ENCODE assay signal across 19 cellular contexts in the genomic region with DNA sequence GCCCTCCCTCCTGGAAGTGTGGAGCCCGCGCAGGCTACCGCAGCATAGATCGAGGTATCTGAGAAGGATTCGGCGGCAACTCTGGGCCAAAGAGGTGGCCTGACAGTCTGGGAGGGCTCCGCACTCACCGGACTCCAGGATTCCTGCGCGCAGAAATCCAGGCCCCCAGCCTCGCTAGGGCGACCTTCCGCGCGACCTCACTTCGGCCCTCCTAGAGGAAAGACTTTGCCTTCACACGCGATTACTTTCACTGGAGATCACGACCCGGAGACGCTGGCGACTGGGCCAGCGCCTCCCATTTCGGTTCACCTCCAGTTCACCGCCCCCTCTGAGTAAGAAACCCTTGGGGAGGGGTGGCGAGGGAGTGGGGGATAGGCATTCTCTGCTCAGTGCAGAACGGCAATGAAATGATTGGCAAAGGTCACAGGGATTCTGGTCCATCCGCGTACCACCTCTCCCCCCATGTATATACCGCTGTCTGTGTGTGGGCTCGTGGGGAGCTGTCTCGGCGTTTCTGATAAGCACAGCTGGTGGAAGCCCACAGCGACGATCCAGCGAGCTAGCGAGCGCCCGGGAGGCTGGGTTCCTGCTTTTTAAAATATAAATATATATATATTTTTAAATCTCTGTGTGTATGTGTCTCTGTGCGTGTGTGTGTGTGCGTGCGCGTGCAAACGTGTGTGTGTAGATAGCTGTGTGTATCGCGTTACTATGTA. TPM values are rescaled to one million over a fixed set of nuclear protein-coding genes. Genes with fewer than 3 reads are reported as not detected.
DNase-seq lines count a peak whose midpoint lies in the region; ATAC-seq and TF ChIP-seq lines count a peak whose summit lies in the region.
"Had no signal": no experiment of that assay in that cellular context is flagged by ENCODE, and none has a peak within 500 bp of the region (broad histone marks: within the 10 kb centered on the region; RNA-seq: fewer than 3 reads in every experiment).

No MANE protein-coding gene starts in this region.

- H3K9ac ChIP-seq in HUES6 (ENCODE audit: low read length) (no peak overlapping the region), rectal smooth muscle tissue (ENCODE audit: low read length) (peak overlapping the region; percentile 4)

- H3K9me3 ChIP-seq in HUES6 (ENCODE audit: control insufficient read depth, insufficient read depth, low read depth, low read length): no peaks in the 10 kb centered on the region
- H3K9me3 ChIP-seq in CD4-positive, alpha-beta T cell (ENCODE audit: control insufficient read depth, low read length): no peaks in the 10 kb centered on the region
- H3K9me3 ChIP-seq: Peyer's patch, tibial nerve had no signal

- POLR2A ChIA-PET in CD4-positive, alpha-beta T cell (lab: Charles Lee): no interaction called here
- POLR2A ChIA-PET in activated CD4-positive, alpha-beta memory T cell treated with anti-CD3 and anti-CD28 coated beads, Interleukin-2, amount 10 ng/mL, durations not matched to agents 7 days and 5 days (lab: Charles Lee): no interaction called here

- peak overlapping the region; percentile 64 for H3K4me3 ChIP-seq in HUES6 (ENCODE audit: low read depth, low read length)
- H3K4me3 ChIP-seq in astrocyte of the spinal cord (ENCODE audit: low read depth, low read length): peak overlapping the region; percentile 48
- H3K4me3 ChIP-seq in rectal smooth muscle tissue (ENCODE audit: low read length): peak overlapping the region; percentile 36
- H3K4me3 ChIP-seq: Peyer's patch had no signal

- H3K4me1 ChIP-seq in HUES6 (ENCODE audit: control insufficient read depth, insufficient read depth, low read length): peaks cover 32% of the 10 kb centered on the region
- H3K4me1 ChIP-seq in rectal smooth muscle tissue (ENCODE audit: control insufficient read depth, insufficient read depth, low read length): no peaks in the 10 kb centered on the region
- H3K4me1 ChIP-seq: foreskin keratinocyte, Peyer's patch had no signal

- no peak overlapping the region for H3K27ac Mint-ChIP-seq in CD4-positive, alpha-beta T cell
- H3K27ac Mint-ChIP-seq in activated CD4-positive, alpha-beta memory T cell treated with anti-CD3 and anti-CD28 coated beads, Interleukin-2, amount 10 ng/mL, durations not matched to agents 7 days and 5 days: no peak overlapping the region
- H3K27ac Mint-ChIP-seq: activated CD4-positive, alpha-beta T cell treated with anti-CD3 and anti-CD28 coated beads, Interleukin-2, amount 10 ng/mL, durations not matched to agents 7 days and 5 days; activated naive CD4-positive, alpha-beta T cell treated with anti-CD3 and anti-CD28 coated beads for 36 hours; B cell had no signal

- ATAC-seq in CD4-positive, alpha-beta T cell (ENCODE audit: poor library complexity): no peak
- ATAC-seq: foreskin keratinocyte had no signal

- in situ Hi-C loops in astrocyte of the spinal cord (cut with HindIII; ENCODE audit: low sequenced_read_pairs): no loop called here

- peaks cover 46% of the 10 kb centered on the region for H3K27me3 Mint-ChIP-seq in CD4-positive, alpha-beta T cell
- peaks cover 56% of the 10 kb centered on the region for H3K27me3 Mint-ChIP-seq in activated CD4-positive, alpha-beta memory T cell treated with anti-CD3 and anti-CD28 coated beads, Interleukin-2, amount 10 ng/mL, durations not matched to agents 7 days and 5 days

- no peak for TF ChIP-seq CTCF in astrocyte of the spinal cord (IDR thresholded peaks at IDR 0.05; ENCODE audit: low read depth, low read length)
- TF ChIP-seq CTCF in CD4-positive, alpha-beta T cell (IDR thresholded peaks at IDR 0.05): no peak

- no peaks in the 10 kb centered on the region for H3K9me3 Mint-ChIP-seq in CD4-positive, alpha-beta T cell
- H3K9me3 Mint-ChIP-seq in activated CD4-positive, alpha-beta memory T cell treated with anti-CD3 and anti-CD28 coated beads, Interleukin-2, amount 10 ng/mL, durations not matched to agents 7 days and 5 days: no peaks in the 10 kb centered on the region
- H3K9me3 Mint-ChIP-seq: activated CD4-positive, alpha-beta T cell treated with anti-CD3 and anti-CD28 coated beads, Interleukin-2, amount 10 ng/mL, durations not matched to agents 7 days and 5 days; activated naive CD4-positive, alpha-beta T cell treated with anti-CD3 and anti-CD28 coated beads for 36 hours had no signal

- H3K4me1 Mint-ChIP-seq in CD4-positive, alpha-beta T cell (ENCODE audit: low read depth): peaks cover 4% of the 10 kb centered on the region
- peaks cover 2% of the 10 kb centered on the region for H3K4me1 Mint-ChIP-seq in activated CD4-positive, alpha-beta memory T cell treated with anti-CD3 and anti-CD28 coated beads, Interleukin-2, amount 10 ng/mL, durations not matched to agents 7 days and 5 days
- H3K4me1 Mint-ChIP-seq: activated CD4-positive, alpha-beta T cell treated with anti-CD3 and anti-CD28 coated beads, Interleukin-2, amount 10 ng/mL, durations not matched to agents 7 days and 5 days had no signal

- DNase-seq in astrocyte of the spinal cord (ENCODE audit: low read depth, low spot score) (peak; percentile 38), islet precursor cell (peak; percentile 58), cortex of kidney (lab: John Stamatoyannopoulos, UW) (no peak)
- no peak for DNase-seq in CD4-positive, alpha-beta T cell
- no peak for DNase-seq in effector CD4-positive, alpha-beta T cell
- DNase-seq in activated CD4-positive, alpha-beta memory T cell treated with anti-CD3 and anti-CD28 coated beads, Interleukin-2, amount 10 ng/mL, durations not matched to agents 7 days and 5 days: no peak
- DNase-seq: activated CD4-positive, alpha-beta T cell treated with anti-CD3 and anti-CD28 coated beads, Interleukin-2, amount 10 ng/mL, durations not matched to agents 7 days and 5 days; activated naive CD4-positive, alpha-beta T cell treated with anti-CD3 and anti-CD28 coated beads for 36 hours; foreskin keratinocyte; NCI-H2081; NCI-H526; Peyer's patch; small intestine had no signal

- intact Hi-C loops in CD4-positive, alpha-beta T cell (cut with DNase I, micrococcal nuclease): no loop called here

- peaks cover 67% of the 10 kb centered on the region for H3K27me3 ChIP-seq in HUES6 (ENCODE audit: control insufficient read depth, insufficient read depth, low read length)
- H3K27me3 ChIP-seq in rectal smooth muscle tissue (ENCODE audit: control insufficient read depth, insufficient read depth, low read length): peaks cover 16% of the 10 kb centered on the region
- H3K27me3 ChIP-seq in CD4-positive, alpha-beta T cell (ENCODE audit: control insufficient read depth, insufficient read depth, low read length): peaks cover 43% of the 10 kb centered on the region
- H3K27me3 ChIP-seq: Peyer's patch had no signal

- H3K36me3 Mint-ChIP-seq in CD4-positive, alpha-beta T cell (ENCODE audit: low read depth): no peaks in the 10 kb centered on the region
- peaks cover 2% of the 10 kb centered on the region for H3K36me3 Mint-ChIP-seq in activated CD4-positive, alpha-beta memory T cell treated with anti-CD3 and anti-CD28 coated beads, Interleukin-2, amount 10 ng/mL, durations not matched to agents 7 days and 5 days (ENCODE audit: low read depth)

- CTCF ChIA-PET in CD4-positive, alpha-beta T cell (lab: Charles Lee): no interaction called here
- CTCF ChIA-PET in activated CD4-positive, alpha-beta memory T cell treated with anti-CD3 and anti-CD28 coated beads, Interleukin-2, amount 10 ng/mL, durations not matched to agents 7 days and 5 days (lab: Charles Lee): no interaction called here

- H3K27ac ChIP-seq in HUES6 (ENCODE audit: low read depth, low read length) (no peak overlapping the region), rectal smooth muscle tissue (ENCODE audit: low read depth, low read length) (peak overlapping the region; percentile 45)
- H3K27ac ChIP-seq in CD4-positive, alpha-beta T cell (ENCODE audit: low read depth, low read length): no peak overlapping the region
- H3K27ac ChIP-seq: foreskin keratinocyte, Peyer's patch, tibial nerve had no signal

- no peaks in the 10 kb centered on the region for H3K36me3 ChIP-seq in HUES6 (ENCODE audit: control insufficient read depth, insufficient read depth, low read length)
- H3K36me3 ChIP-seq in rectal smooth muscle tissue (ENCODE audit: control insufficient read depth, insufficient read depth, low read length): no peaks in the 10 kb centered on the region
- H3K36me3 ChIP-seq: Peyer's patch, tibial nerve had no signal

- no peak overlapping the region for H3K4me3 Mint-ChIP-seq in CD4-positive, alpha-beta T cell
- H3K4me3 Mint-ChIP-seq in activated CD4-positive, alpha-beta memory T cell treated with anti-CD3 and anti-CD28 coated beads, Interleukin-2, amount 10 ng/mL, durations not matched to agents 7 days and 5 days: no peak overlapping the region
- H3K4me3 Mint-ChIP-seq: activated CD4-positive, alpha-beta T cell treated with anti-CD3 and anti-CD28 coated beads, Interleukin-2, amount 10 ng/mL, durations not matched to agents 7 days and 5 days; activated naive CD4-positive, alpha-beta T cell treated with anti-CD3 and anti-CD28 coated beads for 36 hours; B cell had no signal

RNA-seq across cellular contexts. Expression of a gene that starts 2.5 kb away (rescaled TPM):
- total RNA-seq in CD4-positive, alpha-beta T cell: not detected
- total RNA-seq in activated CD4-positive, alpha-beta memory T cell treated with anti-CD3 and anti-CD28 coated beads, Interleukin-2, amount 10 ng/mL, durations not matched to agents 7 days and 5 days: not detected
- total RNA-seq: activated CD4-positive, alpha-beta T cell treated with anti-CD3 and anti-CD28 coated beads, Interleukin-2, amount 10 ng/mL, durations not matched to agents 7 days and 5 days; activated naive CD4-positive, alpha-beta T cell treated with anti-CD3 and anti-CD28 coated beads for 36 hours; B cell; foreskin keratinocyte; HepG2; lung microvascular endothelial cell; Peyer's patch; tibial nerve had no signal

Comparison
In these comparisons a context has a peak if more than half of its experiments do, and no peak if none do; other contexts are left out.
1. DNase-seq: peak in astrocyte of the spinal cord (single experiment) and islet precursor cell (single experiment); none in CD4-positive, alpha-beta T cell (0 of 10), effector CD4-positive, alpha-beta T cell (single experiment), cortex of kidney (single experiment) and activated CD4-positive, alpha-beta memory T cell treated with anti-CD3 and anti-CD28 coated beads, Interleukin-2, amount 10 ng/mL, durations not matched to agents 7 days and 5 days (single experiment).
2. Peak in every context shown above with its lines, with median percentiles within 50 percentile points of each other: H3K4me3 ChIP-seq.